ENCODE assay signal across 10 cellular contexts in genomic region chr11:119103793-119104192, GRCh38. TPM values are rescaled to one million over a fixed set of nuclear protein-coding genes. Genes with fewer than 3 reads are reported as not detected.
DNase-seq lines count a peak whose midpoint lies in the region; ATAC-seq, FAIRE-seq and TF ChIP-seq lines count a peak whose summit lies in the region.
"Had no signal": no experiment of that assay in that cellular context is flagged by ENCODE, and none has a peak within 500 bp of the region (broad histone marks: within the 10 kb centered on the region; RNA-seq: fewer than 3 reads in every experiment).

No MANE protein-coding gene starts in this region.

- intact Hi-C loops in CD8-positive, alpha-beta T cell (cut with DNase I, micrococcal nuclease): loop anchor here in 1 of 2 experiments (2.0 kb wide), 1 partner anchor 19 kb away; the partner anchor contains the start of gene HMBS
- intact Hi-C loops in HCT116 (cut with micrococcal nuclease): loop anchor here (2.0 to 10.0 kb wide), 5 partner anchors 85 to 369 kb away; partner anchors contain the start of genes RPS25, TRAPPC4 and USP2

- BruUV-seq in HCT116 (replicated peaks; lab: Mats Ljungman, UMichigan): no TSS peak

- no peaks in the 10 kb centered on the region for H3K9me2 ChIP-seq in HCT116 (ENCODE audit: insufficient read depth)
- no peaks in the 10 kb centered on the region for H3K9me2 ChIP-seq in hepatocyte (replicated peaks; ENCODE audit: insufficient read depth)

- peak overlapping the region; percentile 89 for H3K4me2 ChIP-seq in HCT116 (ENCODE audit: low read length)
- no peak overlapping the region for H3K4me2 ChIP-seq in hepatocyte

- H3K27me3 ChIP-seq in CD8-positive, alpha-beta T cell (ENCODE audit: insufficient read depth, low read length): no peaks in the 10 kb centered on the region
- H3K27me3 ChIP-seq in HCT116 (ENCODE audit: insufficient read depth, low read length): no peaks in the 10 kb centered on the region
- no peaks in the 10 kb centered on the region for H3K27me3 ChIP-seq in hepatocyte
- no peaks in the 10 kb centered on the region for H3K27me3 ChIP-seq in HAP-1 (ENCODE audit: low read depth)

- in situ Hi-C loops in HAP-1 (cut with MboI; ENCODE audit: low sequenced_read_pairs): loop anchor here (5.0 kb wide), 1 partner anchor 94 kb away; no protein-coding TSS in a partner anchor

- peaks cover 23% of the 10 kb centered on the region for H3K36me3 Mint-ChIP-seq in CD8-positive, alpha-beta T cell
- no peaks in the 10 kb centered on the region for H3K36me3 Mint-ChIP-seq in T-helper 17 cell (ENCODE audit: low read depth)

- no peaks in the 10 kb centered on the region for H3K9me3 ChIP-seq in CD8-positive, alpha-beta T cell (ENCODE audit: low read length)
- no peaks in the 10 kb centered on the region for H3K9me3 ChIP-seq in HCT116 (ENCODE audit: control insufficient read depth in 1 of 2, insufficient read depth in 1 of 2, low read depth in 1 of 2, low read length in 2 of 2)
- H3K9me3 ChIP-seq in T-helper 17 cell (ENCODE audit: control insufficient read depth, low read length, poor library complexity, severe bottlenecking): no peaks in the 10 kb centered on the region
- no peaks in the 10 kb centered on the region for H3K9me3 ChIP-seq in hepatocyte (ENCODE audit: low read depth)
- no peaks in the 10 kb centered on the region for H3K9me3 ChIP-seq in HAP-1

- H3K9me3 Mint-ChIP-seq in CD8-positive, alpha-beta T cell: no peaks in the 10 kb centered on the region

- no peak for FAIRE-seq in frontal cortex (lab: Jason Lieb, UNC)
- FAIRE-seq: RCC 7860, urothelium cell line had no signal

- ATAC-seq in CD8-positive, alpha-beta T cell: no peak
- ATAC-seq in HCT116: no peak
- ATAC-seq in T-helper 17 cell: no peak
- no peak for ATAC-seq in GM19452 (IDR thresholded peaks at IDR 0.05; ENCODE audit: unreplicated experiment)

- no peak for TF ChIP-seq RAD21 in HCT116 (IDR thresholded peaks at IDR 0.05; ENCODE audit: low read depth)

- no peak overlapping the region for H3K27ac ChIP-seq in CD8-positive, alpha-beta T cell (ENCODE audit: low read depth, low read length)
- H3K27ac ChIP-seq in HCT116 (ENCODE audit: low read depth, low read length) (peak overlapping the region; percentile 96), hepatocyte (peak overlapping the region; percentile 97)

- WGBS in hepatocyte (ENCODE audit: low lambda C conversion rate, missing lambda C conversion rate): 68% methylated on average over 4 of the region's 4 CpGs

- no peak for TF ChIP-seq CTCF in CD8-positive, alpha-beta T cell (IDR thresholded peaks at IDR 0.05)
- TF ChIP-seq CTCF in HCT116 (IDR thresholded peaks at IDR 0.05 in 2 of 3, conservative IDR thresholded peaks at IDR 0.05 in 1 of 3; ENCODE audit: borderline replicate concordance in 1 of 3, insufficient read depth in 1 of 3, low read depth in 2 of 3, low read length in 2 of 3): 0 out of 6 replicates have a peak, but pooled peaks of 1 of the 3 experiments have one; percentile 15
- TF ChIP-seq CTCF in hepatocyte (IDR thresholded peaks at IDR 0.05; ENCODE audit: poor library complexity): no peak

- no peak overlapping the region for H2AFZ ChIP-seq in HCT116 (ENCODE audit: low read depth, low read length, poor library complexity, severe bottlenecking)
- no peak overlapping the region for H2AFZ ChIP-seq in hepatocyte

- H3K27me3 Mint-ChIP-seq in CD8-positive, alpha-beta T cell (ENCODE audit: low read depth): no peaks in the 10 kb centered on the region
- H3K27me3 Mint-ChIP-seq in T-helper 17 cell: no peaks in the 10 kb centered on the region

- TF ChIP-seq POLR2A in HCT116 (IDR thresholded peaks at IDR 0.05; ENCODE audit: borderline replicate concordance, extremely low read depth, insufficient read depth, insufficient read length): no peak

- peak overlapping the region; percentile 18 for H3K27ac Mint-ChIP-seq in CD8-positive, alpha-beta T cell
- peak overlapping the region; percentile 97 for H3K27ac Mint-ChIP-seq in T-helper 17 cell

- no peaks in the 10 kb centered on the region for H4K20me1 ChIP-seq in HCT116 (ENCODE audit: insufficient read depth)
- no peaks in the 10 kb centered on the region for H4K20me1 ChIP-seq in hepatocyte (ENCODE audit: insufficient read depth, poor library complexity, severe bottlenecking)

- CTCF ChIA-PET in CD8-positive, alpha-beta T cell (lab: Charles Lee): interaction anchor here (1.7 kb wide), 1 partner anchor 93 kb away, joined by 4 read pairs; no protein-coding TSS in a partner anchor
- CTCF ChIA-PET in HCT116 (lab: Charles Lee): no interaction called here

- peaks cover 39% of the 10 kb centered on the region for H3K4me1 ChIP-seq in CD8-positive, alpha-beta T cell (ENCODE audit: insufficient read depth, low read length)
- H3K4me1 ChIP-seq in HCT116 (ENCODE audit: control insufficient read depth in 1 of 2, insufficient read depth in 2 of 2, low read length in 2 of 2): peaks cover 37 to 54% of the 10 kb centered on the region in 2 experiments
- H3K4me1 ChIP-seq in hepatocyte (ENCODE audit: insufficient read depth): peaks cover 28% of the 10 kb centered on the region
- peaks cover 29% of the 10 kb centered on the region for H3K4me1 ChIP-seq in HAP-1

- POLR2A ChIA-PET in CD8-positive, alpha-beta T cell (lab: Charles Lee): interaction anchor here (0.8 to 1.8 kb wide), 3 partner anchors 9 to 65 kb away, joined by 3 to 5 read pairs (median 4); a partner anchor contains a TSS
- POLR2A ChIA-PET in HCT116 (lab: Charles Lee): no interaction called here

- no peaks in the 10 kb centered on the region for H3K36me3 ChIP-seq in CD8-positive, alpha-beta T cell (ENCODE audit: insufficient read depth, low read length)
- peaks cover 0 to 2% of the 10 kb centered on the region in 2 experiments; a peak in 2 of 4 replicates for H3K36me3 ChIP-seq in HCT116 (ENCODE audit: control insufficient read depth in 1 of 2, insufficient read depth in 2 of 2, low read length in 2 of 2)
- H3K36me3 ChIP-seq in hepatocyte (replicated peaks; ENCODE audit: insufficient read depth, low read depth): no peaks in the 10 kb centered on the region
- peaks cover 3% of the 10 kb centered on the region for H3K36me3 ChIP-seq in HAP-1 (replicated peaks)

- DNase-seq in CD8-positive, alpha-beta T cell: no peak
- DNase-seq in HCT116 (ENCODE audit: low read depth, low spot score) (no peak), T-helper 17 cell (no peak), hepatocyte (ENCODE audit: low spot score) (no peak), HAP-1 (ENCODE audit: low spot score in 2 of 2) (no peak), AG08396 (ENCODE audit: low spot score) (no peak), frontal cortex (ENCODE audit: low spot score in 2 of 2) (no peak)

- H3K4me3 ChIP-seq in CD8-positive, alpha-beta T cell (ENCODE audit: low read depth, low read length): no peak overlapping the region
- H3K4me3 ChIP-seq in HCT116 (replicated peaks in 1 of 2; ENCODE audit: low read depth in 1 of 2, low read length in 2 of 2) (no peak overlapping the region), hepatocyte (no peak overlapping the region), HAP-1 (no peak overlapping the region)

- H3K9ac ChIP-seq in HCT116 (ENCODE audit: low read length): peak overlapping the region; percentile 81; the same call in 1 of the 2 replicates

- H3K4me3 Mint-ChIP-seq in CD8-positive, alpha-beta T cell: peak overlapping the region; percentile 60
- H3K4me3 Mint-ChIP-seq in T-helper 17 cell: no peak overlapping the region

- peaks cover 62% of the 10 kb centered on the region for H3K4me1 Mint-ChIP-seq in CD8-positive, alpha-beta T cell (ENCODE audit: low read depth)
- peaks cover 38% of the 10 kb centered on the region for H3K4me1 Mint-ChIP-seq in T-helper 17 cell

- H3K79me2 ChIP-seq in HCT116 (ENCODE audit: insufficient read depth, low read length): peaks cover 25% of the 10 kb centered on the region
- peaks cover 27% of the 10 kb centered on the region for H3K79me2 ChIP-seq in hepatocyte

- RAD21 ChIA-PET in HCT116 (lab: Charles Lee; ENCODE audit: low non-redundant PET in 1 of 2, low total read pairs in 2 of 2, uncharacterized antibody in 2 of 2, unreplicated experiment in 2 of 2): no interaction called here

TF ChIP-seq in HCT116, 20 proteins besides CTCF, POLR2A, EP300 and RAD21 (continues in another document):
- no peak for TF ChIP-seq SP1 (IDR thresholded peaks at IDR 0.05; ENCODE audit: low read depth)
- no peak for TF ChIP-seq POLR2AphosphoS5 (IDR thresholded peaks at IDR 0.05; ENCODE audit: low read depth, low read length)
- no peak for TF ChIP-seq SRF (IDR thresholded peaks at IDR 0.05; ENCODE audit: low read depth)
- TF ChIP-seq, protein P1, sequence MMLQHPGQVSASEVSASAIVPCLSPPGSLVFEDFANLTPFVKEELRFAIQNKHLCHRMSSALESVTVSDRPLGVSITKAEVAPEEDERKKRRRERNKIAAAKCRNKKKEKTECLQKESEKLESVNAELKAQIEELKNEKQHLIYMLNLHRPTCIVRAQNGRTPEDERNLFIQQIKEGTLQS (IDR thresholded peaks at IDR 0.05): no peak
- no peak for TF ChIP-seq SIN3A (IDR thresholded peaks at IDR 0.05; ENCODE audit: low read depth)

RNA-seq across cellular contexts. Expression of gene DPAGT1, which starts 2.1 kb away (rescaled TPM):
- 1 to 10 TPM; 9.4 to 9.9 TPM for total RNA-seq in CD8-positive, alpha-beta T cell
- total RNA-seq in HCT116 (2021; ENCODE audit: unreplicated experiment): 45.1 TPM
- 33.2 and 36.2 TPM in 2 replicates for polyA plus RNA-seq in HCT116 (2012)
- 10 to 100 TPM; 18.9 to 20.5 TPM for total RNA-seq in T-helper 17 cell
- total RNA-seq in hepatocyte: 27.5 and 28.1 TPM in 2 replicates
- polyA plus RNA-seq in hepatocyte: 76.2 and 82.7 TPM in 2 replicates
- total RNA-seq in frontal cortex: 5.3 TPM

RNA-seq across cellular contexts. Expression of gene C2CD2L, which starts 3.4 kb away (rescaled TPM):
- total RNA-seq in CD8-positive, alpha-beta T cell: 10 to 100 TPM; 13.4 to 15.0 TPM
- total RNA-seq in HCT116 (2021; ENCODE audit: unreplicated experiment) (12.4 TPM), T-helper 17 cell (10 to 100 TPM; 20.9 to 24.6 TPM), hepatocyte (5.2 and 9.7 TPM in 2 replicates), frontal cortex (11.4 TPM)
- 10.3 and 12.1 TPM in 2 replicates for polyA plus RNA-seq in HCT116 (2012)
- polyA plus RNA-seq in hepatocyte: 7.4 and 10.2 TPM in 2 replicates

RNA-seq across cellular contexts. Expression of gene HINFP, which starts 17.6 kb away (rescaled TPM):
- total RNA-seq in CD8-positive, alpha-beta T cell: 10 to 100 TPM; 17.0 to 19.5 TPM
- total RNA-seq in HCT116 (2021; ENCODE audit: unreplicated experiment) (38.1 TPM), T-helper 17 cell (10 to 100 TPM; 22.3 to 26.1 TPM), hepatocyte (10.9 and 25.3 TPM in 2 replicates), frontal cortex (24.5 TPM)
- 26.4 and 30.5 TPM in 2 replicates for polyA plus RNA-seq in HCT116 (2012)
- 16.4 and 19.8 TPM in 2 replicates for polyA plus RNA-seq in hepatocyte

RNA-seq across cellular contexts. Expression of gene HMBS, which starts 19.1 kb away (rescaled TPM):
- 1 to 10 TPM; 5.4 to 6.4 TPM for total RNA-seq in CD8-positive, alpha-beta T cell
- total RNA-seq in HCT116 (2021; ENCODE audit: unreplicated experiment) (69.0 TPM), T-helper 17 cell (1 to 10 TPM; 8.7 to 9.1 TPM), hepatocyte (10.9 and 11.9 TPM in 2 replicates), frontal cortex (3.7 TPM)
- 64.7 and 73.9 TPM in 2 replicates for polyA plus RNA-seq in HCT116 (2012)
- polyA plus RNA-seq in hepatocyte: 34.5 and 37.7 TPM in 2 replicates

RNA-seq across cellular contexts. Expression of gene VPS11, which starts 36.2 kb away (rescaled TPM):
- 100 to 1,000 TPM in 1 of 2 experiments, 10 to 100 TPM in 1; 91.0 to 109 TPM for total RNA-seq in CD8-positive, alpha-beta T cell
- total RNA-seq in HCT116 (2021; ENCODE audit: unreplicated experiment) (20.4 TPM), T-helper 17 cell (10 to 100 TPM; 58.3 to 68.0 TPM), hepatocyte (31.8 and 36.9 TPM in 2 replicates), frontal cortex (26.1 TPM)
- polyA plus RNA-seq in HCT116 (2012): 24.5 and 26.4 TPM in 2 replicates
- 26.5 and 31.8 TPM in 2 replicates for polyA plus RNA-seq in hepatocyte
